27 cellular contexts compared by ENCODE assay signal in the genomic region with DNA sequence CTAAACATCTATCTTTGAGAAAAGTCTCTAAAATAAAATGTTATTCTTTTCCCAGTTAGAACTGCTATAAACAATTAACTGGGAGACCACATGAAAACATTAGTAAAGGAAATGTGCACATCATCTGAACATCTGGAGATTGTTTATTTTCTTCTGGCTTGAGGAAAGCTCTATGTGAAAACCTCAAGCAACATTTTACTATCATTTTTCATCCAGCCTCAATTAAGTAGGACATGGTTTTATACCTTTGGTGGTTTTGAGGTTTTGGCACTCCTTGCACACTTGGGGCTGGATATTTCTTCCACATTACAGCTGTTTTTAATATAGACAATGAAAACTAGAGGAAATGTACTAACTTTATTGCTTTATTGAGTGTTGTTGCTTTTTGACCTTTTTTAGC.
DNase-seq lines count a peak whose midpoint lies in the region; TF ChIP-seq lines count a peak whose summit lies in the region.
"Had no signal": no experiment of that assay in that cellular context is flagged by ENCODE, and none has a peak within 500 bp of the region (broad histone marks: within the 10 kb centered on the region; RNA-seq: fewer than 3 reads in every experiment).

No MANE protein-coding gene starts in this region.

- intact Hi-C loops in CD14-positive monocyte (cut with micrococcal nuclease): no loop called here

- no peaks in the 10 kb centered on the region for H3K4me1 Mint-ChIP-seq in CD14-positive monocyte
- H3K4me1 Mint-ChIP-seq: activated B cell treated with CpG ODN at 0.5 μM for 24 hours; activated naive CD8-positive, alpha-beta T cell treated with anti-CD3 and anti-CD28 coated beads, Interleukin-2, amount 10 ng/mL, durations not matched to agents 7 days and 5 days; B cell had no signal

- H3K4me3 ChIP-seq in fibroblast of pulmonary artery (replicated peaks; ENCODE audit: low read depth, low read length): no peak overlapping the region
- H3K4me3 ChIP-seq in skeletal muscle cell (ENCODE audit: low read depth, low read length): no peak overlapping the region
- no peak overlapping the region for H3K4me3 ChIP-seq in WERI-Rb-1 (ENCODE audit: low read depth, low read length)
- H3K4me3 ChIP-seq: breast epithelium, colonic mucosa, stomach, transverse colon had no signal

- DNase-seq in GM04503 (ENCODE audit: low read depth): peak; percentile 17
- DNase-seq in amniotic epithelial cell (ENCODE audit: low read depth): peak; percentile 52
- DNase-seq in fibroblast of pulmonary artery (ENCODE audit: low read depth): peak; percentile 2
- peak; percentile 55 for DNase-seq in skeletal muscle cell (ENCODE audit: low read depth)
- DNase-seq in NK-92 treated with Interleukin-12 subunit alpha and Interleukin-12 subunit beta, amount 100 ng/mL, for 24 hours (lab: John Stamatoyannopoulos, UW): no peak
- no peak for DNase-seq in midbrain (lab: John Stamatoyannopoulos, UW)
- DNase-seq in WERI-Rb-1: no peak
- DNase-seq in CD14-positive monocyte (ENCODE audit: low spot score): no peak
- DNase-seq: activated B cell treated with CpG ODN at 0.5 μM for 24 hours; activated CD4-positive, alpha-beta T cell treated with anti-CD3 and anti-CD28 coated beads, Interleukin-2, amount 50 U/mL, for 4 hours; activated CD8-positive, alpha-beta memory T cell treated with anti-CD3 and anti-CD28 coated beads, Interleukin-2, amount 50 U/mL, for 48 hours; activated naive CD8-positive, alpha-beta T cell treated with anti-CD3 and anti-CD28 coated beads, Interleukin-2, amount 10 ng/mL, durations not matched to agents 7 days and 5 days; Caco-2; colonic mucosa; H9; kidney glomerular epithelial cell; NCI-H187 treated with DMSO at 0.1 percent for 48 hours; NCI-H2227 treated with DMSO at 0.1 percent for 48 hours; occipital lobe; Right ventricle myocardium superior; stimulated activated CD4-positive, alpha-beta T cell treated with anti-CD3 and anti-CD28 coated beads, Interleukin-15, amount 100 ng/mL, for 24 hours; stomach; T1000; transverse colon had no signal

- no peak overlapping the region for H3K4me3 Mint-ChIP-seq in CD14-positive monocyte
- H3K4me3 Mint-ChIP-seq: activated B cell treated with CpG ODN at 0.5 μM for 24 hours; activated naive CD8-positive, alpha-beta T cell treated with anti-CD3 and anti-CD28 coated beads, Interleukin-2, amount 10 ng/mL, durations not matched to agents 7 days and 5 days; B cell; H9 had no signal

- no peaks in the 10 kb centered on the region for H3K27me3 Mint-ChIP-seq in CD14-positive monocyte (ENCODE audit: low read depth in 3 of 3)
- H3K27me3 Mint-ChIP-seq: activated B cell treated with CpG ODN at 0.5 μM for 24 hours; activated naive CD8-positive, alpha-beta T cell treated with anti-CD3 and anti-CD28 coated beads, Interleukin-2, amount 10 ng/mL, durations not matched to agents 7 days and 5 days; B cell had no signal

- H3K36me3 Mint-ChIP-seq in CD14-positive monocyte: no peaks in the 10 kb centered on the region
- H3K36me3 Mint-ChIP-seq: activated naive CD8-positive, alpha-beta T cell treated with anti-CD3 and anti-CD28 coated beads, Interleukin-2, amount 10 ng/mL, durations not matched to agents 7 days and 5 days had no signal

- no peak for TF ChIP-seq CTCF in fibroblast of pulmonary artery (IDR thresholded peaks at IDR 0.05; ENCODE audit: low read length, missing control alignments)
- TF ChIP-seq CTCF in WERI-Rb-1 (IDR thresholded peaks at IDR 0.05; ENCODE audit: low read depth, low read length): no peak
- no peak for TF ChIP-seq CTCF in CD14-positive monocyte (IDR thresholded peaks at IDR 0.05)

- H3K27ac ChIP-seq in WERI-Rb-1: no peak overlapping the region
- H3K27ac ChIP-seq: breast epithelium, colonic mucosa, stomach, transverse colon had no signal

- no peaks in the 10 kb centered on the region for H3K36me3 ChIP-seq in WERI-Rb-1
- H3K36me3 ChIP-seq: breast epithelium, colonic mucosa, stomach, transverse colon had no signal

- H3K9me3 Mint-ChIP-seq in CD14-positive monocyte: peaks cover 0 to 6% (median 3%) of the 10 kb centered on the region in 7 donors
- H3K9me3 Mint-ChIP-seq: activated B cell treated with CpG ODN at 0.5 μM for 24 hours; activated naive CD8-positive, alpha-beta T cell treated with anti-CD3 and anti-CD28 coated beads, Interleukin-2, amount 10 ng/mL, durations not matched to agents 7 days and 5 days; H9 had no signal

- no peaks in the 10 kb centered on the region for H3K9me3 ChIP-seq in WERI-Rb-1 (ENCODE audit: severe bottlenecking)
- H3K9me3 ChIP-seq: breast epithelium, Caco-2, colonic mucosa, stomach, transverse colon had no signal

- no peaks in the 10 kb centered on the region for H3K27me3 ChIP-seq in WERI-Rb-1 (ENCODE audit: insufficient read depth, low read depth, severe bottlenecking)
- H3K27me3 ChIP-seq: breast epithelium, colonic mucosa, stomach, transverse colon had no signal

- no peak overlapping the region for H3K27ac Mint-ChIP-seq in CD14-positive monocyte
- H3K27ac Mint-ChIP-seq: activated B cell treated with CpG ODN at 0.5 μM for 24 hours; activated naive CD8-positive, alpha-beta T cell treated with anti-CD3 and anti-CD28 coated beads, Interleukin-2, amount 10 ng/mL, durations not matched to agents 7 days and 5 days; activated T-helper 2 cell treated with anti-CD3 and anti-CD28 coated beads, Interferon-gamma antibody, Interleukin-2, Interleukin-4, amounts not matched to agents 10 μg/mL and 5 μg/mL and 100 μg/mL, durations not matched to agents 14 hours and 24 hours and 36 hours; B cell; H9 had no signal

Comparison
In these comparisons a context has a peak if more than half of its experiments do, and no peak if none do; other contexts are left out.
1. DNase-seq: peak in GM04503 (single experiment), amniotic epithelial cell (single experiment), fibroblast of pulmonary artery (single experiment) and skeletal muscle cell (single experiment); none in NK-92 treated with Interleukin-12 subunit alpha and Interleukin-12 subunit beta, amount 100 ng/mL, for 24 hours (single experiment), midbrain (single experiment), WERI-Rb-1 (single experiment) and CD14-positive monocyte (single experiment).